Comparison of ENCODE assay signal across 31 cellular contexts in genomic region chr16:8453359-8453758, GRCh38.
"Had no signal": no experiment of that assay in that cellular context is flagged by ENCODE, and none has a peak within 500 bp of the region (broad histone marks: within the 10 kb centered on the region; RNA-seq: fewer than 3 reads in every experiment).

No MANE protein-coding gene starts in this region.

- ATAC-seq: activated naive CD4-positive, alpha-beta T cell treated with anti-CD3 and anti-CD28 coated beads, Interleukin-2, amount 50 U/mL, for 72 hours; activated naive CD8-positive, alpha-beta T cell treated with anti-CD3 and anti-CD28 coated beads, Interleukin-2, amount 50 U/mL, for 24 hours; activated T-cell treated with anti-CD3 and anti-CD28 coated beads, Interleukin-2, amount 50 U/mL, for 4 hours; activated T-cell treated with anti-CD3 and anti-CD28 coated beads, Interleukin-2, amount 50 U/mL, for 72 hours; activated T-helper 17 cell treated with anti-CD3 and anti-CD28 coated beads, Interleukin-2, amount 50 U/mL, for 72 hours; body of pancreas had no signal

- H3K36me3 ChIP-seq: adrenal gland, ascending aorta, brain microvascular endothelial cell, breast epithelium, cardiac muscle cell had no signal

- H3K4me1 ChIP-seq: adrenal gland, ascending aorta, breast epithelium had no signal

- H3K27me3 ChIP-seq: adrenal gland, ascending aorta, body of pancreas, brain microvascular endothelial cell, breast epithelium had no signal

- H3K9me3 ChIP-seq: adrenal gland, body of pancreas had no signal

- H3K27ac ChIP-seq: adrenal gland, ascending aorta, body of pancreas, brain microvascular endothelial cell, breast epithelium, cardiac muscle cell had no signal

- DNase-seq: activated effector memory CD4-positive, alpha-beta T cell treated with anti-CD3 and anti-CD28 coated beads, Interleukin-2, amount 50 U/mL, for 16 hours; activated effector memory CD4-positive, alpha-beta T cell treated with Interleukin-2 at 50 U/mL for 16 hours; activated gamma-delta T cell; activated gamma-delta T cell treated with Interleukin-2 at 50 U/mL for 16 hours; activated naive CD4-positive, alpha-beta T cell; activated naive CD4-positive, alpha-beta T cell treated with anti-CD3 and anti-CD28 coated beads for 36 hours; activated naive CD4-positive, alpha-beta T cell treated with anti-CD3 and anti-CD28 coated beads, Interleukin-2, amount 10 ng/mL, durations not matched to agents 7 days and 5 days; activated naive CD4-positive, alpha-beta T cell treated with anti-CD3 and anti-CD28 coated beads, Interleukin-2, amount 50 U/mL, for 16 hours; activated naive CD4-positive, alpha-beta T cell treated with Interleukin-2 at 50 U/mL for 16 hours; activated naive CD8-positive, alpha-beta T cell treated with anti-CD3 and anti-CD28 coated beads for 36 hours; activated naive CD8-positive, alpha-beta T cell treated with anti-CD3 and anti-CD28 coated beads, Interleukin-2, amount 10 ng/mL, durations not matched to agents 7 days and 5 days; activated naive CD8-positive, alpha-beta T cell treated with anti-CD3 and anti-CD28 coated beads, Interleukin-2, amount 50 U/mL, for 24 hours; activated T-cell treated with anti-CD3 and anti-CD28 coated beads, Interleukin-2, amount 50 U/mL, for 24 hours; activated T-cell treated with anti-CD3 and anti-CD28 coated beads, Interleukin-2, amount 50 U/mL, for 4 hours; activated T-cell treated with anti-CD3 and anti-CD28 coated beads, Interleukin-2, amount 50 U/mL, for 48 hours; activated T-cell treated with anti-CD3 and anti-CD28 coated beads, Interleukin-2, amount 50 U/mL, for 72 hours; adrenal gland; amniotic stem cell; amygdala; anterior cingulate cortex; aorta; body of pancreas; brain microvascular endothelial cell; caudate nucleus; central memory CD4-positive, alpha-beta T cell; cerebellar nuclear complex had no signal

- H3K4me3 ChIP-seq: adrenal gland, ascending aorta, body of pancreas, breast epithelium, cardiac muscle cell had no signal
